In genomic region chr4:121421594-121421993, GRCh38 we compare ENCODE assay signal across 10 cellular contexts. TPM values are rescaled to one million over a fixed set of nuclear protein-coding genes. Genes with fewer than 3 reads are reported as not detected.
DNase-seq lines count a peak whose midpoint lies in the region; ATAC-seq and TF ChIP-seq lines count a peak whose summit lies in the region.
"Had no signal": no experiment of that assay in that cellular context is flagged by ENCODE, and none has a peak within 500 bp of the region (broad histone marks: within the 10 kb centered on the region; RNA-seq: fewer than 3 reads in every experiment).

No MANE protein-coding gene starts in this region.

- no peaks in the 10 kb centered on the region for H3K79me2 ChIP-seq in PC-9 (ENCODE audit: low read depth)

- H3K4me1 ChIP-seq in PC-9 (replicated peaks; ENCODE audit: insufficient read depth), result no peaks in the 10 kb centered on the region
- H3K4me1 ChIP-seq in Caco-2, result no peaks in the 10 kb centered on the region

- H4K20me1 ChIP-seq in PC-9 (ENCODE audit: insufficient read depth), result no peaks in the 10 kb centered on the region

- DNase-seq in AG09309 (ENCODE audit: low read depth), result no peak
- DNase-seq in GM13976 (ENCODE audit: low spot score), result no peak
- DNase-seq in PC-9, result no peak
- no peak for DNase-seq in left ventricle myocardium superior
- no peak for DNase-seq in NCI-H187 (lab: John Stamatoyannopoulos, UW)
- no peak for DNase-seq in central memory CD4-positive, alpha-beta T cell
- DNase-seq in Caco-2, result no peak
- DNase-seq in activated T-helper 1 cell treated with anti-CD3 and anti-CD28 coated beads, Interleukin-12 subunit alpha, Interleukin-12 subunit beta, Interleukin-2, Interleukin-4 antibody, amounts not matched to agents 30 ng/mL and 10 ng/mL and 1 ng/mL, durations not matched to agents 14 hours and 24 hours and 36 hours (ENCODE audit: low spot score), result no peak
- DNase-seq: MG63 had no signal

- H3K4me3 Mint-ChIP-seq in Caco-2 (ENCODE audit: unreplicated experiment), result no peak overlapping the region
- H3K4me3 Mint-ChIP-seq in activated T-helper 1 cell treated with anti-CD3 and anti-CD28 coated beads, Interleukin-12 subunit alpha, Interleukin-12 subunit beta, Interleukin-2, Interleukin-4 antibody, amounts not matched to agents 30 ng/mL and 10 ng/mL and 1 ng/mL, durations not matched to agents 14 hours and 24 hours and 36 hours, result no peak overlapping the region

- no peak overlapping the region for H2AFZ ChIP-seq in PC-9

- no peak overlapping the region for H3K4me3 ChIP-seq in AG09309 (ENCODE audit: control insufficient read depth, low read depth, low read length)
- no peak overlapping the region for H3K4me3 ChIP-seq in PC-9
- no peak overlapping the region for H3K4me3 ChIP-seq in Caco-2 (ENCODE audit: low read depth, low read length)
- H3K4me3 ChIP-seq: coronary artery, MG63 had no signal

- no peak overlapping the region for H3K4me2 ChIP-seq in PC-9

- CTCF ChIA-PET in PC-9 (lab: Charles Lee), result interaction anchor here (0.5 to 0.7 kb wide), 2 partner anchors 38 to 230 kb away, joined by 3 to 4 read pairs; no protein-coding TSS in a partner anchor
- CTCF ChIA-PET in Caco-2 (lab: Charles Lee), result interaction anchor here (1.4 kb wide), 1 partner anchor 51 kb away, joined by 7 read pairs; no protein-coding TSS in a partner anchor

- no peak overlapping the region for H3K27ac ChIP-seq in PC-9
- H3K27ac ChIP-seq: coronary artery had no signal

- H3K9me3 ChIP-seq in PC-9 (ENCODE audit: insufficient read depth, low read depth), result no peaks in the 10 kb centered on the region
- no peaks in the 10 kb centered on the region for H3K9me3 ChIP-seq in Caco-2
- H3K9me3 ChIP-seq: MG63 had no signal

- POLR2A ChIA-PET in PC-9 (lab: Charles Lee; ENCODE audit: unreplicated experiment), result no interaction called here
- POLR2A ChIA-PET in Caco-2 (lab: Charles Lee), result no interaction called here

- H3F3A ChIP-seq in PC-9 (ENCODE audit: insufficient read depth, low read depth), result no peaks in the 10 kb centered on the region

- peak; percentile 13 for TF ChIP-seq CTCF in AG09309 (IDR thresholded peaks at IDR 0.05; ENCODE audit: control insufficient read depth, insufficient read depth, low read depth, low read length, missing control alignments)
- TF ChIP-seq CTCF in GM13976 (IDR thresholded peaks at IDR 0.05; ENCODE audit: borderline replicate concordance, control extremely low read depth, extremely low read depth, insufficient read depth, missing control alignments), result peak; percentile 2
- TF ChIP-seq CTCF in PC-9 (conservative IDR thresholded peaks at IDR 0.05), result peak; percentile 50; the same call in 1 of the 2 replicates
- TF ChIP-seq CTCF in Caco-2 (IDR thresholded peaks at IDR 0.05; ENCODE audit: insufficient read depth in 1 of 2, low read depth in 1 of 2, low read length in 1 of 2, severe bottlenecking in 1 of 2, unreplicated experiment in 1 of 2), result no peak

- intact Hi-C loops in PC-9 (cut with micrococcal nuclease; ENCODE audit: unreplicated experiment), result no loop called here
- intact Hi-C loops in left ventricle myocardium superior (cut with micrococcal nuclease), result loop anchor here (2.0 kb wide), 1 partner anchor 51 kb away; no protein-coding TSS in a partner anchor
- intact Hi-C loops in Caco-2 (cut with micrococcal nuclease; ENCODE audit: unreplicated experiment), result no loop called here
- intact Hi-C loops in activated T-helper 1 cell treated with anti-CD3 and anti-CD28 coated beads, Interleukin-12 subunit alpha, Interleukin-12 subunit beta, Interleukin-2, Interleukin-4 antibody, amounts not matched to agents 30 ng/mL and 10 ng/mL and 1 ng/mL, durations not matched to agents 14 hours and 24 hours and 36 hours (cut with micrococcal nuclease), result loop anchor here (5.0 to 10.0 kb wide), 2 partner anchors 229 to 1267 kb away; no protein-coding TSS in a partner anchor

- H3K4me1 Mint-ChIP-seq in Caco-2 (ENCODE audit: low read depth, unreplicated experiment), result no peaks in the 10 kb centered on the region
- H3K4me1 Mint-ChIP-seq in activated T-helper 1 cell treated with anti-CD3 and anti-CD28 coated beads, Interleukin-12 subunit alpha, Interleukin-12 subunit beta, Interleukin-2, Interleukin-4 antibody, amounts not matched to agents 30 ng/mL and 10 ng/mL and 1 ng/mL, durations not matched to agents 14 hours and 24 hours and 36 hours (ENCODE audit: low read depth), result no peaks in the 10 kb centered on the region

- H3K36me3 ChIP-seq in PC-9 (ENCODE audit: low read depth) (no peaks in the 10 kb centered on the region), Caco-2 (ENCODE audit: control insufficient read depth, insufficient read depth, low read length) (no peaks in the 10 kb centered on the region)
- H3K36me3 ChIP-seq: MG63 had no signal

- H3K36me3 Mint-ChIP-seq in Caco-2 (ENCODE audit: insufficient read depth, unreplicated experiment), result no peaks in the 10 kb centered on the region
- no peaks in the 10 kb centered on the region for H3K36me3 Mint-ChIP-seq in activated T-helper 1 cell treated with anti-CD3 and anti-CD28 coated beads, Interleukin-12 subunit alpha, Interleukin-12 subunit beta, Interleukin-2, Interleukin-4 antibody, amounts not matched to agents 30 ng/mL and 10 ng/mL and 1 ng/mL, durations not matched to agents 14 hours and 24 hours and 36 hours (ENCODE audit: low read depth)

- no TSS peak for BruUV-seq in PC-9 (replicated peaks; lab: Mats Ljungman, UMichigan)
- BruUV-seq in Caco-2 (replicated peaks; lab: Mats Ljungman, UMichigan), result no TSS peak

- peaks cover 5% of the 10 kb centered on the region for H3K27me3 Mint-ChIP-seq in Caco-2 (ENCODE audit: insufficient read depth, unreplicated experiment)
- H3K27me3 Mint-ChIP-seq in activated T-helper 1 cell treated with anti-CD3 and anti-CD28 coated beads, Interleukin-12 subunit alpha, Interleukin-12 subunit beta, Interleukin-2, Interleukin-4 antibody, amounts not matched to agents 30 ng/mL and 10 ng/mL and 1 ng/mL, durations not matched to agents 14 hours and 24 hours and 36 hours (ENCODE audit: insufficient read depth), result peaks cover 4% of the 10 kb centered on the region

- ATAC-seq in left ventricle myocardium superior, result peak; percentile 27

- H3K27ac Mint-ChIP-seq in Caco-2 (ENCODE audit: unreplicated experiment), result no peak overlapping the region
- no peak overlapping the region for H3K27ac Mint-ChIP-seq in activated T-helper 1 cell treated with anti-CD3 and anti-CD28 coated beads, Interleukin-12 subunit alpha, Interleukin-12 subunit beta, Interleukin-2, Interleukin-4 antibody, amounts not matched to agents 30 ng/mL and 10 ng/mL and 1 ng/mL, durations not matched to agents 14 hours and 24 hours and 36 hours

- in situ Hi-C loops in GM13976 (cut with MboI; ENCODE audit: low sequenced_read_pairs, unreplicated experiment), result no loop called here

- H3K9me2 ChIP-seq in PC-9 (ENCODE audit: insufficient read depth), result no peaks in the 10 kb centered on the region

- H3K9me3 Mint-ChIP-seq in Caco-2 (ENCODE audit: unreplicated experiment), result no peaks in the 10 kb centered on the region
- H3K9me3 Mint-ChIP-seq in activated T-helper 1 cell treated with anti-CD3 and anti-CD28 coated beads, Interleukin-12 subunit alpha, Interleukin-12 subunit beta, Interleukin-2, Interleukin-4 antibody, amounts not matched to agents 30 ng/mL and 10 ng/mL and 1 ng/mL, durations not matched to agents 14 hours and 24 hours and 36 hours, result no peaks in the 10 kb centered on the region

- H3K27me3 ChIP-seq in PC-9 (ENCODE audit: insufficient read depth, low read depth) (no peaks in the 10 kb centered on the region), Caco-2 (replicated peaks; ENCODE audit: control insufficient read depth, insufficient read depth, low read length) (no peaks in the 10 kb centered on the region)

RNA-seq across cellular contexts. Expression of gene QRFPR, which starts 40.8 kb away (rescaled TPM):
- 0.28 TPM in 1 of 2 replicates, not detected in the other for total RNA-seq in PC-9 (2021)
- 2.6 TPM for total RNA-seq in left ventricle myocardium superior
- not detected in 2 replicates for total RNA-seq in Caco-2 (2022)
- not detected in 2 replicates for total RNA-seq in activated T-helper 1 cell treated with anti-CD3 and anti-CD28 coated beads, Interleukin-12 subunit alpha, Interleukin-12 subunit beta, Interleukin-2, Interleukin-4 antibody, amounts not matched to agents 30 ng/mL and 10 ng/mL and 1 ng/mL, durations not matched to agents 14 hours and 24 hours and 36 hours

Comparison
In these comparisons a context has a peak if more than half of its experiments do, and no peak if none do; other contexts are left out.
1. CTCF ChIP-seq: peak in AG09309 (single experiment), GM13976 (single experiment) and PC-9 (single experiment); none in Caco-2 (0 of 2).
2. intact Hi-C loops: an anchor here in left ventricle myocardium superior (2.0 kb wide) and activated T-helper 1 cell treated with anti-CD3 and anti-CD28 coated beads, Interleukin-12 subunit alpha, Interleukin-12 subunit beta, Interleukin-2, Interleukin-4 antibody, amounts not matched to agents 30 ng/mL and 10 ng/mL and 1 ng/mL, durations not matched to agents 14 hours and 24 hours and 36 hours (5.0 to 10.0 kb wide); none called in PC-9 and Caco-2.